In the genomic region with DNA sequence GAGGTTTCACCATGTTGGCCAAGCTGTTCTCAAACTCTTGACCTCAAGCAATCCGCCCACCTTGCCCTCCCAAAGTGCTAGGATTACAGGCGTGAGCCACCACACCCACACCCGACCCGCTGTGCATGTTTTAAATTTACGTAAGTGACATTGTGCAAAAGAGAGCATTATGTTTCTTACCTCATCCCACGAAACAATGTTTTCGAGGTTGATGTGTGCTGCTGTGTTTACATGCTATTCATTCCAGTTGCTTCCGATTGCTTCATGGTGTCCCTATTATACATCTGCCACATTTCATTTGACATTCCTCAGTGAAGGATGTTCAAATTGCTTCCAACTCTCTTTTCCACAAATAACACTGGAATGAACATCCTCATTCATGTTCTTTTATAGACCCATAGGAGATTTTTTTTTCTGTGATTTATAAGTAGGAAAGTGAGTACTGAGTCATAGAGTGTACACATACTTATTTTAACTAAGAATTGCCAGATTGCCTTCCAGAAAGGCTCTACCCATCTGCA, we compare ENCODE assay signal across 10 cellular contexts.
DNase-seq lines count a peak whose midpoint lies in the region; ATAC-seq, FAIRE-seq and TF ChIP-seq lines count a peak whose summit lies in the region.
"Had no signal": no experiment of that assay in that cellular context is flagged by ENCODE, and none has a peak within 500 bp of the region (broad histone marks: within the 10 kb centered on the region; RNA-seq: fewer than 3 reads in every experiment).

No MANE protein-coding gene starts in this region.

- no peak overlapping the region for H3K27ac ChIP-seq in body of pancreas
- H3K27ac ChIP-seq in neural progenitor cell, result no peak overlapping the region

- H3K79me2 ChIP-seq in neural progenitor cell (ENCODE audit: low read depth), result no peaks in the 10 kb centered on the region

- no peak overlapping the region for H3K4me3 Mint-ChIP-seq in neural progenitor cell
- H3K4me3 Mint-ChIP-seq: CD4-positive, CD25-positive, alpha-beta regulatory T cell had no signal

- H3K4me3 ChIP-seq in AG04449 (ENCODE audit: low read depth, low read length) (no peak overlapping the region), body of pancreas (no peak overlapping the region), neural progenitor cell (no peak overlapping the region)

- no peaks in the 10 kb centered on the region for H3K4me1 ChIP-seq in body of pancreas
- H3K4me1 ChIP-seq in neural progenitor cell, result peaks cover 35% of the 10 kb centered on the region

- peaks cover 12% of the 10 kb centered on the region for H3K4me1 Mint-ChIP-seq in neural progenitor cell

- no peak overlapping the region for H3K27ac Mint-ChIP-seq in neural progenitor cell
- H3K27ac Mint-ChIP-seq: CD4-positive, CD25-positive, alpha-beta regulatory T cell had no signal

- no peaks in the 10 kb centered on the region for H3K36me3 Mint-ChIP-seq in neural progenitor cell
- H3K36me3 Mint-ChIP-seq: CD4-positive, CD25-positive, alpha-beta regulatory T cell had no signal

- intact Hi-C loops in body of pancreas (cut with DNase I), result no loop called here

- peak; percentile 68 for ATAC-seq in body of pancreas
- no peak for ATAC-seq in HG03196 (IDR thresholded peaks at IDR 0.05; ENCODE audit: unreplicated experiment)
- ATAC-seq in HG03469 (IDR thresholded peaks at IDR 0.05; ENCODE audit: unreplicated experiment), result no peak
- no peak for ATAC-seq in GM18867 (IDR thresholded peaks at IDR 0.05; ENCODE audit: unreplicated experiment)

- peak; percentile 99 for DNase-seq in AG04449 (ENCODE audit: low read depth, low spot score)
- DNase-seq in HTR-8/SVneo (ENCODE audit: insufficient read length, low spot score), result peak; percentile 68
- peak in 3 of 4 donors; percentile 16 to 50 (median 24) for DNase-seq in body of pancreas
- DNase-seq in mucosa of gallbladder (ENCODE audit: low spot score), result peak; percentile 27
- no peak for DNase-seq in neural progenitor cell (ENCODE audit: low spot score)
- DNase-seq: activated effector memory CD4-positive, alpha-beta T cell treated with Interleukin-2 at 50 U/mL for 16 hours; CD4-positive, CD25-positive, alpha-beta regulatory T cell had no signal

- peaks cover 5% of the 10 kb centered on the region for H4K20me1 ChIP-seq in neural progenitor cell (ENCODE audit: low read depth)

- no peaks in the 10 kb centered on the region for H3K27me3 ChIP-seq in body of pancreas
- no peaks in the 10 kb centered on the region for H3K27me3 ChIP-seq in neural progenitor cell

- CTCF ChIA-PET in AG04449 (lab: Yijun Ruan, JAX), result no interaction called here

- H3K36me3 ChIP-seq in body of pancreas (replicated peaks in 1 of 2; ENCODE audit: insufficient read depth in 1 of 2, low read depth in 2 of 2) (no peaks in the 10 kb centered on the region), neural progenitor cell (no peaks in the 10 kb centered on the region)

- peaks cover 3% of the 10 kb centered on the region for H3K27me3 Mint-ChIP-seq in neural progenitor cell (ENCODE audit: insufficient read depth, low read depth)

- no peak overlapping the region for H3K4me2 ChIP-seq in neural progenitor cell

- H3K9me3 Mint-ChIP-seq in neural progenitor cell, result peaks cover 11% of the 10 kb centered on the region

- FAIRE-seq in HTR-8/SVneo (lab: Jason Lieb, UNC), result peak; percentile 89

- TF ChIP-seq CTCF in AG04449 (IDR thresholded peaks at IDR 0.05; ENCODE audit: insufficient read depth, low read length, missing control alignments) (no peak), body of pancreas (IDR thresholded peaks at IDR 0.05) (no peak), neural progenitor cell (IDR thresholded peaks at IDR 0.05) (no peak)

- no peak overlapping the region for H3K9ac ChIP-seq in neural progenitor cell

- H3F3A ChIP-seq in neural progenitor cell (ENCODE audit: low read depth), result peaks cover 28% of the 10 kb centered on the region

- no peak overlapping the region for H2AFZ ChIP-seq in neural progenitor cell (replicated peaks)

- no peak for TF ChIP-seq POLR2A in body of pancreas (IDR thresholded peaks at IDR 0.05)

- H3K9me3 ChIP-seq in body of pancreas (no peaks in the 10 kb centered on the region), neural progenitor cell (ENCODE audit: low read depth) (no peaks in the 10 kb centered on the region)

- 71 to 74% methylated on average over 8 of the region's 8 CpGs for WGBS in body of pancreas, 2 donors

- POLR2A ChIA-PET in AG04449 (lab: Yijun Ruan, JAX), result no interaction called here
